In genomic region chr22:21694795-21695431, GRCh38 we compare ENCODE assay signal across 18 cellular contexts. TPM values are rescaled to one million over a fixed set of nuclear protein-coding genes. Genes with fewer than 3 reads are reported as not detected.
DNase-seq lines count a peak whose midpoint lies in the region; ATAC-seq, FAIRE-seq and TF ChIP-seq lines count a peak whose summit lies in the region.
"Had no signal": no experiment of that assay in that cellular context is flagged by ENCODE, and none has a peak within 500 bp of the region (broad histone marks: within the 10 kb centered on the region; RNA-seq: fewer than 3 reads in every experiment).

No MANE protein-coding gene starts in this region.

- ATAC-seq in activated naive CD8-positive, alpha-beta T cell treated with anti-CD3 and anti-CD28 coated beads, Interleukin-2, amount 50 U/mL, for 24 hours = no peak
- ATAC-seq in HG03108 (IDR thresholded peaks at IDR 0.05; ENCODE audit: unreplicated experiment) = no peak
- ATAC-seq: GM12878 had no signal

- no peaks in the 10 kb centered on the region for H3K27me3 Mint-ChIP-seq in activated naive CD8-positive, alpha-beta T cell treated with anti-CD3 and anti-CD28 coated beads for 36 hours
- no peaks in the 10 kb centered on the region for H3K27me3 Mint-ChIP-seq in activated naive CD8-positive, alpha-beta T cell treated with anti-CD3 and anti-CD28 coated beads, Interleukin-2, amount 50 U/mL, for 24 hours
- no peaks in the 10 kb centered on the region for H3K27me3 Mint-ChIP-seq in brain
- no peaks in the 10 kb centered on the region for H3K27me3 Mint-ChIP-seq in osteocyte (ENCODE audit: unreplicated experiment)
- H3K27me3 Mint-ChIP-seq: CD4-positive, alpha-beta memory T cell had no signal

- peaks cover 8% of the 10 kb centered on the region for H3K36me3 Mint-ChIP-seq in activated naive CD8-positive, alpha-beta T cell treated with anti-CD3 and anti-CD28 coated beads for 36 hours
- H3K36me3 Mint-ChIP-seq in activated naive CD8-positive, alpha-beta T cell treated with anti-CD3 and anti-CD28 coated beads, Interleukin-2, amount 50 U/mL, for 24 hours (ENCODE audit: low read depth) = peaks cover 21% of the 10 kb centered on the region
- H3K36me3 Mint-ChIP-seq in brain = peaks cover 46% of the 10 kb centered on the region
- peaks cover 24% of the 10 kb centered on the region for H3K36me3 Mint-ChIP-seq in osteocyte (ENCODE audit: unreplicated experiment)

- H3K27ac Mint-ChIP-seq in activated naive CD8-positive, alpha-beta T cell treated with anti-CD3 and anti-CD28 coated beads for 36 hours = peak overlapping the region; percentile 54
- H3K27ac Mint-ChIP-seq in activated naive CD8-positive, alpha-beta T cell treated with anti-CD3 and anti-CD28 coated beads, Interleukin-2, amount 50 U/mL, for 24 hours = no peak overlapping the region
- H3K27ac Mint-ChIP-seq in brain = peak overlapping the region in 3 of 5 experiments; percentile 41 to 57 (median 41)
- peak overlapping the region; percentile 38 for H3K27ac Mint-ChIP-seq in osteocyte (ENCODE audit: unreplicated experiment)

- H3K9me3 Mint-ChIP-seq in activated naive CD8-positive, alpha-beta T cell treated with anti-CD3 and anti-CD28 coated beads for 36 hours = no peaks in the 10 kb centered on the region
- no peaks in the 10 kb centered on the region for H3K9me3 Mint-ChIP-seq in activated naive CD8-positive, alpha-beta T cell treated with anti-CD3 and anti-CD28 coated beads, Interleukin-2, amount 50 U/mL, for 24 hours
- H3K9me3 Mint-ChIP-seq in brain = peaks cover 0 to 4% (median 0%) of the 10 kb centered on the region in 5 experiments
- no peaks in the 10 kb centered on the region for H3K9me3 Mint-ChIP-seq in osteocyte (ENCODE audit: unreplicated experiment)
- H3K9me3 Mint-ChIP-seq: CD4-positive, alpha-beta memory T cell had no signal

- peaks cover 14% of the 10 kb centered on the region for H3K4me1 Mint-ChIP-seq in activated naive CD8-positive, alpha-beta T cell treated with anti-CD3 and anti-CD28 coated beads for 36 hours
- peaks cover 13% of the 10 kb centered on the region for H3K4me1 Mint-ChIP-seq in activated naive CD8-positive, alpha-beta T cell treated with anti-CD3 and anti-CD28 coated beads, Interleukin-2, amount 50 U/mL, for 24 hours
- H3K4me1 Mint-ChIP-seq in brain = peaks cover 15% of the 10 kb centered on the region
- peaks cover 50% of the 10 kb centered on the region for H3K4me1 Mint-ChIP-seq in osteocyte (ENCODE audit: unreplicated experiment)

- no peak overlapping the region for H3K4me3 Mint-ChIP-seq in activated naive CD8-positive, alpha-beta T cell treated with anti-CD3 and anti-CD28 coated beads for 36 hours
- H3K4me3 Mint-ChIP-seq in activated naive CD8-positive, alpha-beta T cell treated with anti-CD3 and anti-CD28 coated beads, Interleukin-2, amount 50 U/mL, for 24 hours = no peak overlapping the region
- H3K4me3 Mint-ChIP-seq in brain (no peak overlapping the region), osteocyte (ENCODE audit: unreplicated experiment) (no peak overlapping the region)

- no peak for FAIRE-seq in urothelium cell line (lab: Jason Lieb, UNC)
- FAIRE-seq: A204.1, GM12878 had no signal

- DNase-seq in activated naive CD8-positive, alpha-beta T cell treated with anti-CD3 and anti-CD28 coated beads for 36 hours = no peak
- no peak for DNase-seq in activated naive CD8-positive, alpha-beta T cell treated with anti-CD3 and anti-CD28 coated beads, Interleukin-2, amount 50 U/mL, for 24 hours
- DNase-seq in left kidney (ENCODE audit: low read depth, low spot score) (peak; percentile 82), osteocyte (ENCODE audit: extremely low spot score, unreplicated experiment) (no peak), urothelium cell line (ENCODE audit: low spot score) (no peak), HPDE6-E6E7 (ENCODE audit: extremely low spot score) (no peak)
- DNase-seq: CD4-positive, alpha-beta memory T cell; DMS153; NCI-H1436; NCI-H1930; NCI-H345; NCI-H526; PC-9; SJCRH30 had no signal

- TF ChIP-seq CTCF in brain (conservative IDR thresholded peaks at IDR 0.05) (no peak), osteocyte (IDR thresholded peaks at IDR 0.05) (no peak)

RNA-seq across cellular contexts. Expression of gene PPIL2, which starts 29.1 kb away (rescaled TPM):
- 10 to 100 TPM; 41.6 to 43.8 TPM for total RNA-seq in activated naive CD8-positive, alpha-beta T cell treated with anti-CD3 and anti-CD28 coated beads for 36 hours
- 25.8 TPM for polyA plus RNA-seq in brain (ENCODE audit: insufficient read depth, low read depth, low replicate concordance)
- 44.5 and 49.5 TPM in 2 replicates for total RNA-seq in osteocyte

RNA-seq across cellular contexts. Expression of gene YPEL1, which starts 40.7 kb away (rescaled TPM):
- under 1 TPM; 0.60 to 0.72 TPM for total RNA-seq in activated naive CD8-positive, alpha-beta T cell treated with anti-CD3 and anti-CD28 coated beads for 36 hours
- 35.1 TPM for polyA plus RNA-seq in brain (ENCODE audit: insufficient read depth, low read depth, low replicate concordance)
- total RNA-seq in osteocyte = 14.7 and 15.1 TPM in 2 replicates

RNA-seq across cellular contexts. Expression of gene SDF2L1, which starts 52.8 kb away (rescaled TPM):
- 10 to 100 TPM; 52.6 to 53.8 TPM for total RNA-seq in activated naive CD8-positive, alpha-beta T cell treated with anti-CD3 and anti-CD28 coated beads for 36 hours
- 19.1 TPM for polyA plus RNA-seq in brain (ENCODE audit: insufficient read depth, low read depth, low replicate concordance)
- total RNA-seq in osteocyte = 20.7 and 23.2 TPM in 2 replicates
